In genomic region chr4:41763741-41764140, GRCh38 we compare ENCODE assay signal across 1 cellular context.
TF ChIP-seq lines count a peak whose summit lies in the region.

No MANE protein-coding gene starts in this region.

TF ChIP-seq in GM23338, 12 proteins besides CTCF, POLR2A, EP300 and RAD21 (continued from another document):
- TF ChIP-seq, protein P1, sequence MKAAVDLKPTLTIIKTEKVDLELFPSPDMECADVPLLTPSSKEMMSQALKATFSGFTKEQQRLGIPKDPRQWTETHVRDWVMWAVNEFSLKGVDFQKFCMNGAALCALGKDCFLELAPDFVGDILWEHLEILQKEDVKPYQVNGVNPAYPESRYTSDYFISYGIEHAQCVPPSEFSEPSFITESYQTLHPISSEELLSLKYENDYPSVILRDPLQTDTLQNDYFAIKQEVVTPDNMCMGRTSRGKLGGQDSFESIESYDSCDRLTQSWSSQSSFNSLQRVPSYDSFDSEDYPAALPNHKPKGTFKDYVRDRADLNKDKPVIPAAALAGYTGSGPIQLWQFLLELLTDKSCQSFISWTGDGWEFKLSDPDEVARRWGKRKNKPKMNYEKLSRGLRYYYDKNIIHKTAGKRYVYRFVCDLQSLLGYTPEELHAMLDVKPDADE (IDR thresholded peaks at IDR 0.05): no peak
- TF ChIP-seq JUNB (IDR thresholded peaks at IDR 0.05; ENCODE audit: unreplicated experiment): no peak
- no peak for TF ChIP-seq ZNF331 (CRISPR knock-in tag; IDR thresholded peaks at IDR 0.05; ENCODE audit: low read depth)
- TF ChIP-seq EZH2 (IDR thresholded peaks at IDR 0.05; ENCODE audit: low read depth, unreplicated experiment): no peak
TF ChIP-seq in GM23338: peak in this region for 0.
